36 cellular contexts compared by ENCODE assay signal in the genomic region with DNA sequence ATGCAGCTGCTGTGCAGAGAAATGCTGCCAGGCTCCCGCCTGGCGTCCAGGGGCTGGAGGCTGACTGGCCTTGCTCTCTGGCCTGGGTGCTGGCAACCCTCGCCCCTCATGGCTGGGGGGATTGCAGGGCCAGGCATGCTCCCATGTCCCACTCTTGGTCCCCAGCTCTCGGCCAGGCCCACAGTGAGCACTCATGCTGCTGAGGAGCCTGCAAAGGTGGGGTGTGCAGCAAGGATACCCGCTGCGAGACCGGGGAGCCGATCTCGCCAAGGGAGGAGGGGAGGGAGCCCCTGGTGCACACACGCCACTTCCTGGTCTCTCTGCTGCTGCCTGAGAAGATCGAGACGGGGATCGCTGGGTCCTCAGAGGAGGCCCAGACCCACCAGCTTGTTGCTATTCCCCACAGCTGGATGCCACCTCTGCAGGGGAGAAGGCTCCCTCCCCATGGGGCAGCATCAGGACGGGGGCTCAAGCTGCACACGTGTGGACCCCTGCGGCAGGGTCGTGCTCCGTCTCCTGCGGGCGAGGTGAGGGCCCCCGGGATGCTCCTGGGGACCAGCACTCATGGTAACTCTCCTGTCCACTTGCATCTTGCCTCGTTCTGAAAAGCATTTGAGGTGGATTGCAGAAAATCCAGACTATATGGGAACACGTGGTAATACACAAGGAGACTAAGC.
"Had no signal": no experiment of that assay in that cellular context is flagged by ENCODE, and none has a peak within 500 bp of the region (broad histone marks: within the 10 kb centered on the region; RNA-seq: fewer than 3 reads in every experiment).

No MANE protein-coding gene starts in this region.

- FAIRE-seq: astrocyte, bronchial epithelial cell, TTC549 had no signal

- H3K36me3 ChIP-seq: adrenal gland, brain microvascular endothelial cell, cardiac muscle cell had no signal

- H3K27ac ChIP-seq: adrenal gland, body of pancreas, brain microvascular endothelial cell, cardiac muscle cell, VCaP had no signal

- DNase-seq: activated B cell treated with CpG ODN at 0.5 μM for 24 hours; activated CD4-positive, alpha-beta memory T cell treated with anti-CD3 and anti-CD28 coated beads for 36 hours; activated CD4-positive, alpha-beta T cell treated with anti-CD3 and anti-CD28 coated beads for 4 hours; activated CD4-positive, alpha-beta T cell treated with anti-CD3 and anti-CD28 coated beads, Interleukin-2, amount 10 ng/mL, durations not matched to agents 24 days and 14 days; activated CD4-positive, alpha-beta T cell treated with anti-CD3 and anti-CD28 coated beads, Interleukin-2, amount 50 U/mL, for 1 hour; activated CD4-positive, alpha-beta T cell treated with anti-CD3 and anti-CD28 coated beads, Interleukin-2, amount 50 U/mL, for 4 hours; activated CD4-positive, CD25-positive, alpha-beta regulatory T cell treated with anti-CD3 and anti-CD28 coated beads, Interleukin-2, amount 50 U/mL, for 72 hours; activated CD8-positive, alpha-beta memory T cell treated with anti-CD3 and anti-CD28 coated beads, Interleukin-2, amount 50 U/mL, for 4 hours; activated CD8-positive, alpha-beta T cell treated with anti-CD3 and anti-CD28 coated beads for 36 hours; activated effector memory CD4-positive, alpha-beta T cell treated with anti-CD3 and anti-CD28 coated beads, Interleukin-2, amount 50 U/mL, for 16 hours; activated gamma-delta T cell treated with Interleukin-2 at 50 U/mL for 16 hours; activated naive CD4-positive, alpha-beta T cell; activated naive CD4-positive, alpha-beta T cell treated with anti-CD3 and anti-CD28 coated beads for 36 hours; activated naive CD4-positive, alpha-beta T cell treated with anti-CD3 and anti-CD28 coated beads, Interleukin-2, amount 50 U/mL, for 16 hours; activated naive CD8-positive, alpha-beta T cell treated with anti-CD3 and anti-CD28 coated beads for 36 hours; activated T-cell treated with anti-CD3 and anti-CD28 coated beads for 4 hours; activated T-cell treated with anti-CD3 and anti-CD28 coated beads, Interleukin-2, amount 50 U/mL, for 1 hour; activated T-cell treated with anti-CD3 and anti-CD28 coated beads, Interleukin-2, amount 50 U/mL, for 4 hours; activated T-cell treated with anti-CD3 and anti-CD28 coated beads, Interleukin-2, amount 50 U/mL, for 72 hours; adrenal gland; amniotic stem cell; aorta; body of pancreas; brain microvascular endothelial cell; caudate nucleus; cerebellar nuclear complex; T-helper 1 cell; T-helper 2 cell; T-helper 9 cell had no signal

- H3K27me3 ChIP-seq: adrenal gland, body of pancreas, cardiac muscle cell had no signal

- H3K4me1 ChIP-seq: adrenal gland had no signal

- ATAC-seq: activated CD8-positive, alpha-beta T cell treated with anti-CD3 and anti-CD28 coated beads for 36 hours; activated naive CD4-positive, alpha-beta T cell treated with anti-CD3 and anti-CD28 coated beads, Interleukin-2, amount 50 U/mL, for 72 hours; activated T-cell treated with anti-CD3 and anti-CD28 coated beads, Interleukin-2, amount 50 U/mL, for 4 hours; activated T-cell treated with anti-CD3 and anti-CD28 coated beads, Interleukin-2, amount 50 U/mL, for 72 hours; activated T-helper 17 cell treated with anti-CD3 and anti-CD28 coated beads, Interleukin-2, amount 50 U/mL, for 72 hours; body of pancreas had no signal

- H3K9me3 ChIP-seq: adrenal gland, body of pancreas had no signal

- H3K4me3 ChIP-seq: adrenal gland, body of pancreas, cardiac muscle cell had no signal
